16 cellular contexts compared by ENCODE assay signal in the genomic region with DNA sequence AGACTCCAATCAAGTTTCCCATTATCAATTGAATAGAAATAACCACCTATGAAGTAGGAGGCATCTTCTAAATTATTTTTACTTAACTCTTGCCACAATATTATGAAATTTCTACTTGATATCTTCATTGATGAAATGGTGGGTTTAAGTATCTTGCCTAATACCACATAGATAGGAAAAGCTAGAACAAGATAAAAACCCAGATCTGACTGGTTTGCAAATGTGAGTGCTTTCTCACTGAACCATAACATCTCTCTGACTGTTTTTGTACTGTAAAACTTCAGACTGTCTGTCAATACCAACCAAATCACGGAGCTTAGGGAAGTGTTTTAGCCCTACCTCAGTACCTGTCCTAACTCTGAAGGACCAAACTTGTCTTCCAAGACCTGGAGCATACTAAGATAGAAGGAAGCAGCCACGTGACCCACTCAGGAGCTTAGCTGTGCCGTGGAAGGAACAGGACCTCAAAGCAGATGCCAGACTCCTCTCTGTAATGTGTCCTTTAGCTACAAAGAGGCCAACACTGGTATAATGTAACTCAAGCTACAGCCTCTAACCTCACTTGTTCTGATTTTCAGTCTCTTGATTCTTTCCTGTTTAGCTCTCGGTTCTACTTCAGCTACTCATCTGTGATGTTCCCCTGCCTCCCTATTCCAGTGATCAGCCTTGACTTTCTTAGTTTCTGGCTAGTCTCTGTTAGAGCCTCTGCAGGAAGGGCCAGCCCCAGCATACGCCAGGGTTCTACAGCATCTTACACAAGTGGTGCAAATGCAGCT.
DNase-seq lines count a peak whose midpoint lies in the region; ATAC-seq, FAIRE-seq and TF ChIP-seq lines count a peak whose summit lies in the region.
"Had no signal": no experiment of that assay in that cellular context is flagged by ENCODE, and none has a peak within 500 bp of the region (broad histone marks: within the 10 kb centered on the region; RNA-seq: fewer than 3 reads in every experiment).

No MANE protein-coding gene starts in this region.

- H2AFZ ChIP-seq in GM12878 (ENCODE audit: control insufficient read depth, low read depth, low read length) = peak overlapping the region; percentile 39

- in situ Hi-C loops in GM12878 (cut with MboI) = no loop called here
- in situ Hi-C loops in gastrocnemius medialis (cut with MboI; ENCODE audit: low sequenced_read_pairs in 4 of 4) = no loop called here

- CTCF ChIA-PET in GM12878 (lab: Yijun Ruan, JAX) = interaction anchor here (0.8 to 10.2 kb wide), 12 partner anchors 10 to 272 kb away, joined by 3 to 75 read pairs (median 4); partner anchors contain the start of gene LRP2BP

- TF ChIP-seq POLR2A in GM12878 (IDR thresholded peaks at IDR 0.05; ENCODE audit: low read depth, low read length) = peak; percentile 42; the same call in 1 of the 2 replicates
- TF ChIP-seq POLR2A in gastrocnemius medialis (IDR thresholded peaks at IDR 0.05) = no peak
- no peak for TF ChIP-seq POLR2A in GM18505 (IDR thresholded peaks at IDR 0.05; ENCODE audit: borderline replicate concordance, extremely low read depth, insufficient read depth, insufficient read length)

- H3K9me3 Mint-ChIP-seq in osteocyte (ENCODE audit: unreplicated experiment) = no peaks in the 10 kb centered on the region
- H3K9me3 Mint-ChIP-seq: dendritic cell treated with granulocyte-macrophage colony-stimulating factor and Interleukin-4, amounts not matched to agents 40 ng/mL and 50 ng/mL, for 4 days had no signal

- no peaks in the 10 kb centered on the region for H3K27me3 Mint-ChIP-seq in osteocyte (ENCODE audit: unreplicated experiment)
- H3K27me3 Mint-ChIP-seq: dendritic cell treated with granulocyte-macrophage colony-stimulating factor and Interleukin-4, amounts not matched to agents 40 ng/mL and 50 ng/mL, for 4 days had no signal

- H3K36me3 Mint-ChIP-seq in osteocyte (ENCODE audit: unreplicated experiment) = peaks cover 64% of the 10 kb centered on the region

- H3K27ac ChIP-seq in GM12878 (ENCODE audit: control insufficient read depth, insufficient read depth) = peak overlapping the region; percentile 99
- H3K27ac ChIP-seq in gastrocnemius medialis = no peak overlapping the region
- H3K27ac ChIP-seq: esophagus muscularis mucosa had no signal

- H3K27me3 ChIP-seq in GM12878 (replicated peaks in 1 of 2; ENCODE audit: control insufficient read depth in 2 of 2, insufficient read depth in 2 of 2, low read length in 1 of 2) (no peaks in the 10 kb centered on the region), gastrocnemius medialis (no peaks in the 10 kb centered on the region)
- H3K27me3 ChIP-seq: esophagus muscularis mucosa, MG63 had no signal

- H4K20me1 ChIP-seq in GM12878 (ENCODE audit: control insufficient read depth, insufficient read depth) = no peaks in the 10 kb centered on the region

- H3K4me3 Mint-ChIP-seq in osteocyte (ENCODE audit: unreplicated experiment) = no peak overlapping the region
- H3K4me3 Mint-ChIP-seq: dendritic cell treated with granulocyte-macrophage colony-stimulating factor and Interleukin-4, amounts not matched to agents 40 ng/mL and 50 ng/mL, for 4 days had no signal

- H3K27ac Mint-ChIP-seq in osteocyte (ENCODE audit: unreplicated experiment) = no peak overlapping the region
- H3K27ac Mint-ChIP-seq: dendritic cell treated with granulocyte-macrophage colony-stimulating factor and Interleukin-4, amounts not matched to agents 40 ng/mL and 50 ng/mL, for 4 days had no signal

- no peak for TF ChIP-seq RAD21 in GM12878 (IDR thresholded peaks at IDR 0.05; ENCODE audit: insufficient read depth, low read depth, low read length)

- ATAC-seq in GM21528 (IDR thresholded peaks at IDR 0.05; ENCODE audit: low FRiP score, unreplicated experiment) (peak; percentile 33), HG03066 (IDR thresholded peaks at IDR 0.05; ENCODE audit: low read depth, unreplicated experiment) (peak; percentile 31), GM12878 (peak; percentile 2; the same call in 2 of the 3 replicates), gastrocnemius medialis (no peak), HG03039 (IDR thresholded peaks at IDR 0.05; ENCODE audit: unreplicated experiment) (no peak), GM18505 (IDR thresholded peaks at IDR 0.05; ENCODE audit: unreplicated experiment) (no peak)

- peaks cover 51% of the 10 kb centered on the region for H3K4me1 ChIP-seq in GM12878 (ENCODE audit: control insufficient read depth, insufficient read depth, low read length)
- no peaks in the 10 kb centered on the region for H3K4me1 ChIP-seq in gastrocnemius medialis
- H3K4me1 ChIP-seq: esophagus muscularis mucosa had no signal

- 4% methylated on average over 5 of the region's 5 CpGs for WGBS in GM12878 (ENCODE audit: insufficient coverage, insufficient replicate concordance, low lambda C conversion rate, missing lambda C conversion rate)

- SMC1A ChIA-PET in GM12878 (lab: Charles Lee; ENCODE audit: uncharacterized antibody, unreplicated experiment) = interaction anchor here (0.7 to 10.9 kb wide), 21 partner anchors 8 to 128 kb away, joined by 3 to 132 read pairs (median 4); partner anchors contain the start of genes ANKRD37, LRP2BP and SNX25

- H3K36me3 ChIP-seq in GM12878 (ENCODE audit: control insufficient read depth in 2 of 2, insufficient read depth in 2 of 2, low read length in 1 of 2) = peaks cover 12 to 44% of the 10 kb centered on the region in 2 experiments
- H3K36me3 ChIP-seq in gastrocnemius medialis = peaks cover 0 to 28% of the 10 kb centered on the region in 2 donors

- no peak for DNase-seq in GM18507 (ENCODE audit: extremely low spot score, insufficient read length, low read depth)
- peak; percentile 53 for DNase-seq in GM12878 (ENCODE audit: low read depth, low spot score)
- no peak for DNase-seq in gastrocnemius medialis
- DNase-seq in osteocyte (ENCODE audit: extremely low spot score, unreplicated experiment) = no peak
- DNase-seq: AML-193, DMS153, MG63, NCI-H2081 treated with DMSO at 0.1 percent for 48 hours, NCI-H82, SHP77 treated with DMSO at 0.1 percent for 48 hours had no signal

- H3K79me2 ChIP-seq in GM12878 (ENCODE audit: control insufficient read depth, insufficient read depth, low read length) = peaks cover 23% of the 10 kb centered on the region

- BruUV-seq in GM12878 (replicated peaks; lab: Mats Ljungman, UMichigan) = TSS peak; percentile 11

- peak overlapping the region; percentile 78 for H3K4me2 ChIP-seq in GM12878 (ENCODE audit: control insufficient read depth, insufficient read depth)

- TF ChIP-seq CTCF in GM12878 (IDR thresholded peaks at IDR 0.05 in 2 of 3, conservative IDR thresholded peaks at IDR 0.05 in 1 of 3; ENCODE audit: control insufficient read depth in 2 of 3, extremely low read depth in 1 of 3, insufficient read depth in 1 of 3, low read depth in 3 of 3, low read length in 3 of 3) (no peak), gastrocnemius medialis (IDR thresholded peaks at IDR 0.05 in 4 of 5, conservative IDR thresholded peaks at IDR 0.05 in 1 of 5) (no peak), osteocyte (IDR thresholded peaks at IDR 0.05) (no peak)

- peaks cover 11% of the 10 kb centered on the region for H3K4me1 Mint-ChIP-seq in osteocyte (ENCODE audit: unreplicated experiment)

- intact Hi-C loops in GM12878 (cut with micrococcal nuclease; ENCODE audit: unreplicated experiment) = no loop called here
- intact Hi-C loops in gastrocnemius medialis (cut with DNase I; ENCODE audit: low total_unique reads) = no loop called here

- TF ChIP-seq EP300 in GM12878 (IDR thresholded peaks at IDR 0.05; ENCODE audit: borderline replicate concordance in 1 of 2, control insufficient read depth in 1 of 2, low read depth in 2 of 2, low read length in 2 of 2) = no peak

- peak overlapping the region; percentile 68 for H3K9ac ChIP-seq in GM12878 (ENCODE audit: control insufficient read depth, insufficient read depth, low read length)

- H3K4me3 ChIP-seq in GM12878 (no peak overlapping the region), gastrocnemius medialis (no peak overlapping the region)
- H3K4me3 ChIP-seq: esophagus muscularis mucosa, MG63 had no signal

- H3K9me3 ChIP-seq in GM12878 (replicated peaks; ENCODE audit: control insufficient read depth, insufficient read depth, low read length) = peaks cover 2% of the 10 kb centered on the region; the same call in 2 of the 3 replicates
- no peaks in the 10 kb centered on the region for H3K9me3 ChIP-seq in gastrocnemius medialis
- H3K9me3 ChIP-seq: esophagus muscularis mucosa, MG63 had no signal

- POLR2A ChIA-PET in GM12878 (lab: Charles Lee) = interaction anchor here (1.0 to 7.5 kb wide), 9 partner anchors 13 to 103 kb away, joined by 3 to 91 read pairs (median 4); partner anchors contain the start of genes ANKRD37 and LRP2BP

- FAIRE-seq in GM18507 (lab: Jason Lieb, UNC) (peak; percentile 88), GM12878 (lab: Jason Lieb, UNC) (peak; percentile 65)

- RAD21 ChIA-PET in GM12878 (lab: Charles Lee; ENCODE audit: unreplicated experiment) = interaction anchor here (0.6 to 6.9 kb wide), 13 partner anchors 12 to 104 kb away, joined by 3 to 69 read pairs (median 4); partner anchors contain the start of genes ANKRD37 and LRP2BP

TF ChIP-seq in GM12878, 131 proteins besides CTCF, POLR2A, EP300 and RAD21 (continues in another document):
- TF ChIP-seq CREB1 (IDR thresholded peaks at IDR 0.05; ENCODE audit: low read depth) = no peak
- no peak for TF ChIP-seq ASH2L (IDR thresholded peaks at IDR 0.05; ENCODE audit: borderline replicate concordance, low read depth)
- TF ChIP-seq FOS (IDR thresholded peaks at IDR 0.05; ENCODE audit: borderline replicate concordance, extremely low read depth, insufficient read length) = no peak
- TF ChIP-seq, protein P1, sequence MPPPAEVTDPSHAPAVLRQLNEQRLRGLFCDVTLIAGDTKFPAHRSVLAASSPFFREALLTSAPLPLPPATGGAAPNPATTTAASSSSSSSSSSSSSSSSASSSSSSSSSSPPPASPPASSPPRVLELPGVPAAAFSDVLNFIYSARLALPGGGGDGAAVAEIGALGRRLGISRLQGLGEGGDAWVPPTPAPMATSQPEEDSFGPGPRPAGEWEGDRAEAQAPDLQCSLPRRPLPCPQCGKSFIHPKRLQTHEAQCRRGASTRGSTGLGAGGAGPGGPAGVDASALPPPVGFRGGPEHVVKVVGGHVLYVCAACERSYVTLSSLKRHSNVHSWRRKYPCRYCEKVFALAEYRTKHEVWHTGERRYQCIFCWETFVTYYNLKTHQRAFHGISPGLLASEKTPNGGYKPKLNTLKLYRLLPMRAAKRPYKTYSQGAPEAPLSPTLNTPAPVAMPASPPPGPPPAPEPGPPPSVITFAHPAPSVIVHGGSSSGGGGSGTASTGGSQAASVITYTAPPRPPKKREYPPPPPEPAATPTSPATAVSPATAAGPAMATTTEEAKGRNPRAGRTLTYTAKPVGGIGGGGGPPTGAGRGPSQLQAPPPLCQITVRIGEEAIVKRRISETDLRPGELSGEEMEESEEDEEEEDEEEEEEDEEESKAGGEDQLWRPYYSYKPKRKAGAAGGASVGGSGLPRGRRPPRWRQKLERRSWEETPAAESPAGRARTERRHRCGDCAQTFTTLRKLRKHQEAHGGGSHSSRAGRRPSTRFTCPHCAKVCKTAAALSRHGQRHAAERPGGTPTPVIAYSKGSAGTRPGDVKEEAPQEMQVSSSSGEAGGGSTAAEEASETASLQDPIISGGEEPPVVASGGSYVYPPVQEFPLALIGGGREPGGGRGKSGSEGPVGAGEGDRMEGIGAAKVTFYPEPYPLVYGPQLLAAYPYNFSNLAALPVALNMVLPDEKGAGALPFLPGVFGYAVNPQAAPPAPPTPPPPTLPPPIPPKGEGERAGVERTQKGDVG (CRISPR knock-in tag; IDR thresholded peaks at IDR 0.05) = no peak

Comparison
In these comparisons a context has a peak if more than half of its experiments do, and no peak if none do; other contexts are left out.
1. ATAC-seq: peak in GM21528 (single experiment), HG03066 (single experiment) and GM12878 (single experiment); none in gastrocnemius medialis (0 of 2), HG03039 (single experiment) and GM18505 (single experiment).